In the genomic region with DNA sequence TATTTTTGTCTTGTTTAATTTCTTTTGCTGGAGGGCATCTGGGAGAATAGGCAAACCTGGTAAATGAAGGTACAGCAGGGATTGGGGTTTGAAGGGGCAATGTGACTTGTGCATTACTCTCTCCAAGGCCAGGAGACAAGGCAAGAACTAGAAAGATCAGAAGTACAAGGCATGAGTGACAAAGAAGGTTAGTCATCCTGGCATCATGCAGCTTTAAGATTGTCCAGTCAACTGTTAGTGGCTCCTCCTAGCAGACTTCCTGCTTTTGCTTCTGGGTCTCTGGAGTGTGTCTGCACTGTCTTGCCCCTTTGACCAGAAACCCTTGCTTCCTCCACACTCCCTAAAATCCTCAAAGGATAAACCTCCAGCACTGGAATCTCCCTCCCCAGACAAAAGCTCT, we compare ENCODE assay signal across 1 cellular context.
TF ChIP-seq lines count a peak whose summit lies in the region.

No MANE protein-coding gene starts in this region.

TF ChIP-seq in IMR-90, 13 proteins besides CTCF, POLR2A, EP300 and RAD21:
- TF ChIP-seq RCOR1 (IDR thresholded peaks at IDR 0.05; ENCODE audit: insufficient replicate concordance, low read length) = no peak
- no peak for TF ChIP-seq MXI1 (IDR thresholded peaks at IDR 0.05; ENCODE audit: borderline replicate concordance, low read depth, low read length)
- no peak for TF ChIP-seq BHLHE40 (IDR thresholded peaks at IDR 0.05; ENCODE audit: low read depth, low read length)
